In genomic region chr13:50085063-50085462, GRCh38 we compare ENCODE assay signal across 2 cellular contexts.
TF ChIP-seq lines count a peak whose summit lies in the region.

No MANE protein-coding gene starts in this region.

TF ChIP-seq in SK-N-SH treated with all-trans-retinoic acid at 6 μM for 48 hours, 23 proteins besides CTCF, POLR2A, EP300 and RAD21 (continued from another document):
- TF ChIP-seq TSHZ2 (CRISPR knock-in tag; IDR thresholded peaks at IDR 0.05) (no peak), CSRNP3 (CRISPR knock-in tag; IDR thresholded peaks at IDR 0.05) (no peak), ZFP3 (CRISPR knock-in tag; IDR thresholded peaks at IDR 0.05) (no peak)

TF ChIP-seq in K562, 482 proteins besides CTCF, POLR2A, EP300 and RAD21 (continued from another document):
- TF ChIP-seq, protein P1, sequence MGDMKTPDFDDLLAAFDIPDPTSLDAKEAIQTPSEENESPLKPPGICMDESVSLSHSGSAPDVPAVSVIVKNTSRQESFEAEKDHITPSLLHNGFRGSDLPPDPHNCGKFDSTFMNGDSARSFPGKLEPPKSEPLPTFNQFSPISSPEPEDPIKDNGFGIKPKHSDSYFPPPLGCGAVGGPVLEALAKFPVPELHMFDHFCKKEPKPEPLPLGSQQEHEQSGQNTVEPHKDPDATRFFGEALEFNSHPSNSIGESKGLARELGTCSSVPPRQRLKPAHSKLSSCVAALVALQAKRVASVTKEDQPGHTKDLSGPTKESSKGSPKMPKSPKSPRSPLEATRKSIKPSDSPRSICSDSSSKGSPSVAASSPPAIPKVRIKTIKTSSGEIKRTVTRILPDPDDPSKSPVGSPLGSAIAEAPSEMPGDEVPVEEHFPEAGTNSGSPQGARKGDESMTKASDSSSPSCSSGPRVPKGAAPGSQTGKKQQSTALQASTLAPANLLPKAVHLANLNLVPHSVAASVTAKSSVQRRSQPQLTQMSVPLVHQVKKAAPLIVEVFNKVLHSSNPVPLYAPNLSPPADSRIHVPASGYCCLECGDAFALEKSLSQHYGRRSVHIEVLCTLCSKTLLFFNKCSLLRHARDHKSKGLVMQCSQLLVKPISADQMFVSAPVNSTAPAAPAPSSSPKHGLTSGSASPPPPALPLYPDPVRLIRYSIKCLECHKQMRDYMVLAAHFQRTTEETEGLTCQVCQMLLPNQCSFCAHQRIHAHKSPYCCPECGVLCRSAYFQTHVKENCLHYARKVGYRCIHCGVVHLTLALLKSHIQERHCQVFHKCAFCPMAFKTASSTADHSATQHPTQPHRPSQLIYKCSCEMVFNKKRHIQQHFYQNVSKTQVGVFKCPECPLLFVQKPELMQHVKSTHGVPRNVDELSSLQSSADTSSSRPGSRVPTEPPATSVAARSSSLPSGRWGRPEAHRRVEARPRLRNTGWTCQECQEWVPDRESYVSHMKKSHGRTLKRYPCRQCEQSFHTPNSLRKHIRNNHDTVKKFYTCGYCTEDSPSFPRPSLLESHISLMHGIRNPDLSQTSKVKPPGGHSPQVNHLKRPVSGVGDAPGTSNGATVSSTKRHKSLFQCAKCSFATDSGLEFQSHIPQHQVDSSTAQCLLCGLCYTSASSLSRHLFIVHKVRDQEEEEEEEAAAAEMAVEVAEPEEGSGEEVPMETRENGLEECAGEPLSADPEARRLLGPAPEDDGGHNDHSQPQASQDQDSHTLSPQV (IDR thresholded peaks at IDR 0.05) = 0 out of 2 replicates have a peak, but pooled peaks have one; percentile 24
- TF ChIP-seq NR4A1 (CRISPR knock-in tag; IDR thresholded peaks at IDR 0.05) (no peak), NR4A1 (tag; IDR thresholded peaks at IDR 0.05) (no peak), TEAD2 (tag; IDR thresholded peaks at IDR 0.05) (no peak)
